ENCODE assay signal across 8 cellular contexts in the genomic region with DNA sequence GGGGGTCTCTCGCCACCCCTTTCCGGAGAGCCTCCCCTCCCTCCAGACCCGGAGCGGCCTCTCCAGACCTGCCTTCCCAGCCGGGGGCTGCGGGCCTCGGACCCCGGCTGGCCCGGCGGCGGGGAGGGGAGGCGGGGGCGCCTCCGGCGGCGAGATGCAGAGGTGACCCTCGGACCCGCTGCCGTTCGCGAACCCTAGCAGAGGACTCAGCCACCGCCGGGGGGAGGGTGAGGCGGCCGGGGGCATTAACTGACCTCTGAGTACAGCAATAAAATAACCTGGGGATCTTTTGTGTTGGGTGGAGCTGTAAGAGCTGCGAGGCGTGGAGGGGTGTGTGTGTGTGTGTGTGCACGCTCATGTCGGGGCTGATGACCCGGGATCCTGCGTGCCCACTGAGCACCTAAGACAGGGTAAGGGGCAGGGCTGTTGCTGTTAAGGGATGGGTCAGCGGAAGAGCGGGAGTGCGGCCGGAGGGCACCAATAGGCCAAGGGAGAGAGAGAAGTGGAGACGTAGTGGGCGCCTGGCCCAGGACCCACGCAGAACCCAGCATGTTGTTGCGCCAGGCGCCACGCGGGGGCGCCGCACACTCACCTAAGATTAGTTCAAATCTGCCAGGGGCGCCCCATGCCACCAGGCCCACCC. TPM values are rescaled to one million over a fixed set of nuclear protein-coding genes. Genes with fewer than 3 reads are reported as not detected.
DNase-seq lines count a peak whose midpoint lies in the region; ATAC-seq, FAIRE-seq and TF ChIP-seq lines count a peak whose summit lies in the region.

No MANE protein-coding gene starts in this region.

- peak overlapping the region; percentile 77; the same call in 1 of the 2 replicates for H4K8ac ChIP-seq in H1 (ENCODE audit: extremely low read depth, insufficient read depth, low read length)

- no peak overlapping the region; the same call in 1 of the 2 replicates for H2BK15ac ChIP-seq in H1 (ENCODE audit: low read length)

- no peak overlapping the region for H2BK120ac ChIP-seq in H1 (replicated peaks; ENCODE audit: low read depth, low read length)

- H3K18ac ChIP-seq in H1 (ENCODE audit: extremely low read depth, low read length), result peak overlapping the region; percentile 78

- DNase-seq in GM06990 (ENCODE audit: extremely low read depth, insufficient read length) (peak; percentile 73), NCI-H1694 (lab: John Stamatoyannopoulos, UW) (peak; percentile 87), H1 (ENCODE audit: low read depth in 1 of 2, low spot score in 2 of 2) (peak in 1 of 2 experiments; percentile 84), mucosa of descending colon (peak in 2 of 3 donors; percentile 59 to 71)
- peak in 2 of 3 experiments; percentile 52 to 68 for DNase-seq in activated CD8-positive, alpha-beta memory T cell treated with anti-CD3 and anti-CD28 coated beads for 48 hours (ENCODE audit: low read depth in 2 of 3, low spot score in 2 of 3)
- no peak for DNase-seq in stimulated activated naive B cell treated with anti-CD40 and anti-IgM and Interleukin-4, amounts not matched to agents 10 μg/mL and 1 μg/mL and 100 μg/mL, for 72 hours

- H2BK20ac ChIP-seq in H1 (ENCODE audit: low read length), result no peak overlapping the region

- TF ChIP-seq POLR2A in H1 (IDR thresholded peaks at IDR 0.05; ENCODE audit: control extremely low read depth in 1 of 2, low read depth in 2 of 2, low read length in 2 of 2), result no peak

- no peak overlapping the region for H2BK12ac ChIP-seq in H1 (ENCODE audit: low read depth, low read length)

- peaks cover 20% of the 10 kb centered on the region; the same call in 1 of the 2 replicates for H3K23me2 ChIP-seq in H1 (ENCODE audit: low read depth, low read length)

- no peaks in the 10 kb centered on the region for H3K36me3 Mint-ChIP-seq in stimulated activated naive B cell treated with anti-CD40 and anti-IgM and Interleukin-4, amounts not matched to agents 10 μg/mL and 1 μg/mL and 100 μg/mL, for 72 hours

- H3K79me1 ChIP-seq in H1 (ENCODE audit: low read depth, low read length), result no peaks in the 10 kb centered on the region

- POLR2A ChIA-PET in H1 (lab: Charles Lee; ENCODE audit: partially characterized antibody), result interaction anchor here (1.3 to 5.8 kb wide), 3 partner anchors 35 to 80 kb away, joined by 3 to 46 read pairs (median 19); a partner anchor contains a TSS

- H2AK5ac ChIP-seq in H1 (ENCODE audit: low read depth, low read length), result no peak overlapping the region

- H3K9me3 ChIP-seq in H1 (ENCODE audit: insufficient read depth in 2 of 2, low read depth in 1 of 2, low read length in 1 of 2) (no peaks in the 10 kb centered on the region), mucosa of descending colon (no peaks in the 10 kb centered on the region)

- FAIRE-seq in H1 (lab: Jason Lieb, UNC), result no peak

- H3K56ac ChIP-seq in H1 (replicated peaks; ENCODE audit: insufficient read length, low read depth, low read length), result no peak overlapping the region

- H3K79me2 ChIP-seq in H1 (ENCODE audit: control insufficient read depth in 1 of 2, insufficient read depth in 2 of 2, low read length in 2 of 2), result no peaks in the 10 kb centered on the region

- H3K27ac ChIP-seq in H1 (ENCODE audit: low read depth, low read length), result no peak overlapping the region

- TF ChIP-seq EP300 in H1 (IDR thresholded peaks at IDR 0.05; ENCODE audit: borderline replicate concordance in 1 of 2, low read depth in 2 of 2, low read length in 2 of 2), result no peak

- peak overlapping the region in 1 of 4 experiments; percentile 43; a peak in 1 of 7 replicates for H3K9ac ChIP-seq in H1 (replicated peaks in 1 of 4; ENCODE audit: extremely low read depth in 1 of 4, low read depth in 3 of 4, low read length in 3 of 4)

- H3K4me1 ChIP-seq in H1 (replicated peaks in 1 of 4; ENCODE audit: control insufficient read depth in 3 of 4, insufficient read depth in 4 of 4, low read length in 3 of 4), result peaks cover 0 to 9% (median 2%) of the 10 kb centered on the region in 4 experiments; a peak in 5 of 7 replicates
- H3K4me1 ChIP-seq in mucosa of descending colon (ENCODE audit: low read depth), result peaks cover 22% of the 10 kb centered on the region

- no peak overlapping the region for H3K14ac ChIP-seq in H1 (ENCODE audit: insufficient read length)

- peaks cover 44 to 67% of the 10 kb centered on the region in 2 donors for H3K27me3 Mint-ChIP-seq in stimulated activated naive B cell treated with anti-CD40 and anti-IgM and Interleukin-4, amounts not matched to agents 10 μg/mL and 1 μg/mL and 100 μg/mL, for 72 hours

- TF ChIP-seq CTCF in GM06990 (IDR thresholded peaks at IDR 0.05; ENCODE audit: insufficient read depth, low read length, poor library complexity, severe bottlenecking), result peak; percentile 93
- TF ChIP-seq CTCF in H1 (IDR thresholded peaks at IDR 0.05; ENCODE audit: control extremely low read depth in 1 of 3, insufficient read depth in 1 of 3, low read depth in 1 of 3, low read length in 3 of 3), result peak; percentile 69 to 84 (median 75)
- TF ChIP-seq CTCF in mucosa of descending colon (IDR thresholded peaks at IDR 0.05), result peak; percentile 55

- H3K4me1 Mint-ChIP-seq in stimulated activated naive B cell treated with anti-CD40 and anti-IgM and Interleukin-4, amounts not matched to agents 10 μg/mL and 1 μg/mL and 100 μg/mL, for 72 hours, result peaks cover 9 to 34% of the 10 kb centered on the region in 2 donors

- CTCF ChIA-PET in H1 (lab: Charles Lee; ENCODE audit: partially characterized antibody), result interaction anchor here (0.5 to 43.0 kb wide), 16 partner anchors 9 to 201 kb away, joined by 3 to 868 read pairs (median 11); a partner anchor contains a TSS

- H3K4me3 ChIP-seq in GM06990 (replicated peaks; ENCODE audit: low read depth, low read length), result no peak overlapping the region
- peak overlapping the region; percentile 44 to 71 (median 46) for H3K4me3 ChIP-seq in H1 (ENCODE audit: extremely low read depth in 1 of 4, insufficient read depth in 2 of 4, low read depth in 3 of 4, low read length in 4 of 4)
- no peak overlapping the region for H3K4me3 ChIP-seq in mucosa of descending colon

- H2BK5ac ChIP-seq in H1 (ENCODE audit: low read depth, low read length), result no peak overlapping the region

- peaks cover 0 to 1% of the 10 kb centered on the region in 2 experiments for H4K20me1 ChIP-seq in H1 (replicated peaks in 1 of 2; ENCODE audit: control insufficient read depth in 1 of 2, insufficient read depth in 2 of 2, low read length in 2 of 2)

- H3K27ac Mint-ChIP-seq in stimulated activated naive B cell treated with anti-CD40 and anti-IgM and Interleukin-4, amounts not matched to agents 10 μg/mL and 1 μg/mL and 100 μg/mL, for 72 hours, result peak overlapping the region; percentile 56

- 2% methylated on average over 31 of the region's 45 CpGs; no CpG with 5 or more reads in 1 of the 2 experiments for WGBS in H1 (ENCODE audit: extremely low coverage in 1 of 2, insufficient coverage in 1 of 2, insufficient read length in 1 of 2, insufficient replicate concordance in 2 of 2, low coverage in 1 of 2, low lambda C conversion rate in 2 of 2, missing lambda C conversion rate in 1 of 2), 2 experiments

- H3K4ac ChIP-seq in H1 (replicated peaks; ENCODE audit: insufficient read length, low read depth, low read length), result no peak overlapping the region

- TF ChIP-seq RAD21 in H1 (IDR thresholded peaks at IDR 0.05 in 1 of 2, conservative IDR thresholded peaks at IDR 0.05 in 1 of 2; ENCODE audit: low read depth in 2 of 2, low read length in 2 of 2), result peak; percentile 77 to 81

- H2AFZ ChIP-seq in H1 (ENCODE audit: low read length), result no peak overlapping the region

- H4K5ac ChIP-seq in H1 (ENCODE audit: insufficient read length, low read depth, low read length), result no peak overlapping the region

- H3K4me2 ChIP-seq in H1 (ENCODE audit: insufficient read depth in 1 of 2, low read depth in 2 of 2, low read length in 2 of 2), result peak overlapping the region; percentile 81 to 99

- peaks cover 2% of the 10 kb centered on the region for H3K27me3 ChIP-seq in GM06990 (replicated peaks; ENCODE audit: control insufficient read depth, insufficient read depth, low read length)
- peaks cover 31 to 50% (median 38%) of the 10 kb centered on the region in 4 experiments for H3K27me3 ChIP-seq in H1 (replicated peaks in 1 of 4; ENCODE audit: control insufficient read depth in 3 of 4, extremely low read depth in 1 of 4, insufficient read depth in 3 of 4, low read length in 3 of 4)

- H3K9me3 Mint-ChIP-seq in stimulated activated naive B cell treated with anti-CD40 and anti-IgM and Interleukin-4, amounts not matched to agents 10 μg/mL and 1 μg/mL and 100 μg/mL, for 72 hours, result no peaks in the 10 kb centered on the region

- no peaks in the 10 kb centered on the region for H3K36me3 ChIP-seq in GM06990 (ENCODE audit: control insufficient read depth, insufficient read depth, low read length)
- no peaks in the 10 kb centered on the region; a peak in 1 of 8 replicates for H3K36me3 ChIP-seq in H1 (ENCODE audit: control insufficient read depth in 2 of 4, insufficient read depth in 4 of 4, low read length in 3 of 4)
- no peaks in the 10 kb centered on the region for H3K36me3 ChIP-seq in mucosa of descending colon (ENCODE audit: low read depth)

- ATAC-seq in mucosa of descending colon (peak; percentile 61), HG02852 (IDR thresholded peaks at IDR 0.05; ENCODE audit: unreplicated experiment) (no peak), HG03457 (IDR thresholded peaks at IDR 0.05; ENCODE audit: unreplicated experiment) (no peak)
- peak; percentile 62 to 68 for ATAC-seq in stimulated activated naive B cell treated with anti-CD40 and anti-IgM and Interleukin-4, amounts not matched to agents 10 μg/mL and 1 μg/mL and 100 μg/mL, for 72 hours (replicated peaks)

- H4K91ac ChIP-seq in H1 (replicated peaks; ENCODE audit: insufficient read length, low read length), result no peak overlapping the region

- peak overlapping the region; percentile 78 to 79 for H3K4me3 Mint-ChIP-seq in stimulated activated naive B cell treated with anti-CD40 and anti-IgM and Interleukin-4, amounts not matched to agents 10 μg/mL and 1 μg/mL and 100 μg/mL, for 72 hours

- H3K23ac ChIP-seq in H1 (ENCODE audit: insufficient read length), result no peak overlapping the region

- intact Hi-C loops in mucosa of descending colon (cut with DNase I, micrococcal nuclease), result loop anchor here in 1 of 2 donors (2.0 kb wide), 1 partner anchor 31 kb away; no protein-coding TSS in a partner anchor

RNA-seq across cellular contexts. Expression of a gene that starts 6.3 kb away (rescaled TPM):
- total RNA-seq in H1 (2021; fragmentation: NEBNext Ultra II Directional; extraction: Animal tissue kit (Norgen Biotek cat#: 25700)), result 0.19 TPM in 1 of 2 replicates, not detected in the other
- polyA plus RNA-seq in H1 (2011; rRNA removed), result 0.51 and 1.2 TPM in 2 replicates
- polyA plus RNA-seq in H1 (2011; cell fraction: cytosol; rRNA removed), result 0.81 TPM
- polyA plus RNA-seq in H1 (2011; cell fraction: nucleus; rRNA removed), result 3.4 TPM
- polyA plus RNA-seq in H1 (2012, experiment 1 of 2), result 0.40 to 0.92 TPM (median 0.72 TPM) in 3 of 4 replicates, not detected in the other
- not detected for polyA plus RNA-seq in H1 (2012, experiment 2 of 2)
- 0.45 TPM for polyA plus RNA-seq in H1 (2013, experiment 1 of 2)
- polyA plus RNA-seq in H1 (2013, experiment 2 of 2), result 0.15 TPM
- polyA minus RNA-seq in H1 (2011; rRNA and poly(A)+ RNA removed), result not detected in 2 replicates
- polyA minus RNA-seq in H1 (2011; cell fraction: cytosol; rRNA and poly(A)+ RNA removed), result not detected
- 0.50 TPM for polyA minus RNA-seq in H1 (2011; cell fraction: nucleus; rRNA and poly(A)+ RNA removed)
- under 1 TPM in 1 of 3 donors, not detected in 2; 0.28 TPM for total RNA-seq in mucosa of descending colon

RNA-seq across cellular contexts. Expression of a gene that starts 16.4 kb away (rescaled TPM):
- total RNA-seq in H1 (2021; fragmentation: NEBNext Ultra II Directional; extraction: Animal tissue kit (Norgen Biotek cat#: 25700)), result 3.8 and 4.5 TPM in 2 replicates
- 17.1 and 24.0 TPM in 2 replicates for polyA plus RNA-seq in H1 (2011; rRNA removed)
- polyA plus RNA-seq in H1 (2011; cell fraction: cytosol; rRNA removed), result 11.2 TPM
- polyA plus RNA-seq in H1 (2011; cell fraction: nucleus; rRNA removed), result 25.7 TPM
- 8.8 to 14.0 TPM (median 12.1 TPM) in 4 replicates for polyA plus RNA-seq in H1 (2012, experiment 1 of 2)
- polyA plus RNA-seq in H1 (2012, experiment 2 of 2), result 10.6 TPM
- 8.6 TPM for polyA plus RNA-seq in H1 (2013, experiment 1 of 2)
- polyA plus RNA-seq in H1 (2013, experiment 2 of 2), result 6.8 TPM
- 4.3 and 12.9 TPM in 2 replicates for polyA minus RNA-seq in H1 (2011; rRNA and poly(A)+ RNA removed)
- 7.8 TPM for polyA minus RNA-seq in H1 (2011; cell fraction: cytosol; rRNA and poly(A)+ RNA removed)
- polyA minus RNA-seq in H1 (2011; cell fraction: nucleus; rRNA and poly(A)+ RNA removed), result 6.8 TPM
- under 1 TPM in 2 of 3 donors, not detected in 1; 0.14 to 0.79 TPM for total RNA-seq in mucosa of descending colon

RNA-seq across cellular contexts. Expression of a gene that starts 24.3 kb away (rescaled TPM):
- total RNA-seq in H1 (2021; fragmentation: NEBNext Ultra II Directional; extraction: Animal tissue kit (Norgen Biotek cat#: 25700)), result 47.9 and 48.5 TPM in 2 replicates
- 19.3 and 20.5 TPM in 2 replicates for polyA plus RNA-seq in H1 (2011; rRNA removed)
- 41.0 TPM for polyA plus RNA-seq in H1 (2011; cell fraction: cytosol; rRNA removed)
- polyA plus RNA-seq in H1 (2011; cell fraction: nucleus; rRNA removed), result 26.5 TPM
- polyA plus RNA-seq in H1 (2012, experiment 1 of 2), result 71.6 to 116 TPM (median 83.2 TPM) in 4 replicates
- 13.8 TPM for polyA plus RNA-seq in H1 (2012, experiment 2 of 2)
- polyA plus RNA-seq in H1 (2013, experiment 1 of 2), result 53.9 TPM
- polyA plus RNA-seq in H1 (2013, experiment 2 of 2), result 53.2 TPM
- 53.2 and 70.6 TPM in 2 replicates for polyA minus RNA-seq in H1 (2011; rRNA and poly(A)+ RNA removed)
- polyA minus RNA-seq in H1 (2011; cell fraction: cytosol; rRNA and poly(A)+ RNA removed), result 23.5 TPM
- 85.1 TPM for polyA minus RNA-seq in H1 (2011; cell fraction: nucleus; rRNA and poly(A)+ RNA removed)
- 10 to 100 TPM; 17.4 to 25.9 (median 21.5) TPM for total RNA-seq in mucosa of descending colon

RNA-seq across cellular contexts. Expression of a gene that starts 34.0 kb away (rescaled TPM):
- 73.1 and 75.4 TPM in 2 replicates for total RNA-seq in H1 (2021; fragmentation: NEBNext Ultra II Directional; extraction: Animal tissue kit (Norgen Biotek cat#: 25700))
- polyA plus RNA-seq in H1 (2011; rRNA removed), result 74.3 and 99.5 TPM in 2 replicates
- 81.7 TPM for polyA plus RNA-seq in H1 (2011; cell fraction: cytosol; rRNA removed)
- 111 TPM for polyA plus RNA-seq in H1 (2011; cell fraction: nucleus; rRNA removed)
- 74.5 to 117 TPM (median 106 TPM) in 4 replicates for polyA plus RNA-seq in H1 (2012, experiment 1 of 2)
- polyA plus RNA-seq in H1 (2012, experiment 2 of 2), result 142 TPM
- polyA plus RNA-seq in H1 (2013, experiment 1 of 2), result 84.0 TPM
- 93.6 TPM for polyA plus RNA-seq in H1 (2013, experiment 2 of 2)
- polyA minus RNA-seq in H1 (2011; rRNA and poly(A)+ RNA removed), result 43.2 and 70.3 TPM in 2 replicates
- polyA minus RNA-seq in H1 (2011; cell fraction: cytosol; rRNA and poly(A)+ RNA removed), result 32.7 TPM
- 59.4 TPM for polyA minus RNA-seq in H1 (2011; cell fraction: nucleus; rRNA and poly(A)+ RNA removed)
- 10 to 100 TPM; 70.8 to 94.4 (median 86.5) TPM for total RNA-seq in mucosa of descending colon

RNA-seq across cellular contexts. Expression of a gene that starts 46.0 kb away (rescaled TPM):
- total RNA-seq in H1 (2021; fragmentation: NEBNext Ultra II Directional; extraction: Animal tissue kit (Norgen Biotek cat#: 25700)), result not detected in 2 replicates
- 0.08 TPM in 1 of 2 replicates, not detected in the other for polyA plus RNA-seq in H1 (2011; rRNA removed)
- 0.09 TPM for polyA plus RNA-seq in H1 (2011; cell fraction: cytosol; rRNA removed)
- 0.26 TPM for polyA plus RNA-seq in H1 (2011; cell fraction: nucleus; rRNA removed)
- polyA plus RNA-seq in H1 (2012, experiment 1 of 2), result not detected in 4 replicates
- polyA plus RNA-seq in H1 (2012, experiment 2 of 2), result not detected
- polyA plus RNA-seq in H1 (2013, experiment 1 of 2), result not detected
- polyA plus RNA-seq in H1 (2013, experiment 2 of 2), result 0.04 TPM
- polyA minus RNA-seq in H1 (2011; rRNA and poly(A)+ RNA removed), result not detected in 2 replicates
- not detected for polyA minus RNA-seq in H1 (2011; cell fraction: cytosol; rRNA and poly(A)+ RNA removed)
- polyA minus RNA-seq in H1 (2011; cell fraction: nucleus; rRNA and poly(A)+ RNA removed), result 1.5 TPM
- total RNA-seq in mucosa of descending colon, result under 1 TPM; 0.25 to 0.43 (median 0.34) TPM

Comparison
In these comparisons a context has a peak if more than half of its experiments do, and no peak if none do; other contexts are left out.
1. H3K4me3 ChIP-seq: peak in H1 (4 of 4); none in GM06990 (single experiment) and mucosa of descending colon (single experiment).
2. ATAC-seq: peak in mucosa of descending colon (single experiment) and stimulated activated naive B cell treated with anti-CD40 and anti-IgM and Interleukin-4, amounts not matched to agents 10 μg/mL and 1 μg/mL and 100 μg/mL, for 72 hours (2 of 2); none in HG02852 (single experiment) and HG03457 (single experiment).
3. Peak in every context shown above with its lines, with median percentiles within 50 percentile points of each other: CTCF ChIP-seq.